In genomic region chr17:17849147-17849820, GRCh38 we compare ENCODE assay signal across 8 cellular contexts. TPM values are rescaled to one million over a fixed set of nuclear protein-coding genes. Genes with fewer than 3 reads are reported as not detected.
DNase-seq lines count a peak whose midpoint lies in the region; ATAC-seq and TF ChIP-seq lines count a peak whose summit lies in the region.

No MANE protein-coding gene starts in this region.

- H3K36me3 ChIP-seq in skeletal muscle tissue (ENCODE audit: control insufficient read depth in 3 of 3, insufficient read depth in 3 of 3, low read length in 3 of 3), result peaks cover 8 to 11% (median 10%) of the 10 kb centered on the region in 3 donors

- H3K4me1 ChIP-seq in skeletal muscle tissue (ENCODE audit: control insufficient read depth in 3 of 3, insufficient read depth in 3 of 3, low read length in 3 of 3), result peaks cover 37 to 52% (median 39%) of the 10 kb centered on the region in 3 donors

- no peaks in the 10 kb centered on the region for H3K27me3 ChIP-seq in skeletal muscle tissue (ENCODE audit: control insufficient read depth in 3 of 3, insufficient read depth in 3 of 3, low read length in 3 of 3)

- ATAC-seq in GM19468 (IDR thresholded peaks at IDR 0.05; ENCODE audit: extremely low read depth, unreplicated experiment) (peak; percentile 36), HG02870 (IDR thresholded peaks at IDR 0.05; ENCODE audit: unreplicated experiment) (no peak)

- DNase-seq in NCI-H510A treated with DMSO at 0.1 percent for 48 hours (lab: John Stamatoyannopoulos, UW), result peak; percentile 19
- DNase-seq in activated T-cell treated with anti-CD3 and anti-CD28 coated beads for 48 hours (ENCODE audit: low read depth), result peak; percentile 84
- peak; percentile 81 for DNase-seq in fibroblast of the aortic adventitia (ENCODE audit: low read depth)
- DNase-seq in middle frontal gyrus (ENCODE audit: extremely low spot score, low spot score), result no peak
- no peak for DNase-seq in HuH-7.5 (ENCODE audit: low spot score)

- H3K4me3 ChIP-seq in fibroblast of the aortic adventitia (ENCODE audit: low read depth, low read length) (no peak overlapping the region), skeletal muscle tissue (ENCODE audit: low read length in 3 of 3) (peak overlapping the region in 1 of 3 donors; percentile 43)

- no peak for TF ChIP-seq CTCF in fibroblast of the aortic adventitia (IDR thresholded peaks at IDR 0.05; ENCODE audit: insufficient read depth, low read length)

- H3K9me3 ChIP-seq in skeletal muscle tissue (ENCODE audit: control insufficient read depth in 3 of 3, low read length in 3 of 3), result no peaks in the 10 kb centered on the region

- peak overlapping the region; percentile 54 to 75 (median 72) for H3K9ac ChIP-seq in skeletal muscle tissue (ENCODE audit: low read depth in 1 of 3, low read length in 3 of 3)

- peak overlapping the region; percentile 82 for H3K27ac ChIP-seq in skeletal muscle tissue (ENCODE audit: low read depth, low read length)

RNA-seq across cellular contexts. Expression of gene SREBF1, which starts 12.5 kb away (rescaled TPM):
- total RNA-seq in fibroblast of the aortic adventitia (ENCODE audit: low replicate concordance) (48.7 and 82.1 TPM in 2 replicates), skeletal muscle tissue (23.0 TPM)

Comparison
In these comparisons a context has a peak if more than half of its experiments do, and no peak if none do; other contexts are left out.
1. DNase-seq: peak in NCI-H510A treated with DMSO at 0.1 percent for 48 hours (single experiment), activated T-cell treated with anti-CD3 and anti-CD28 coated beads for 48 hours (single experiment) and fibroblast of the aortic adventitia (single experiment); none in middle frontal gyrus (single experiment) and HuH-7.5 (single experiment).